ENCODE assay signal across 24 cellular contexts in genomic region chr4:98094118-98094517, GRCh38. TPM values are rescaled to one million over a fixed set of nuclear protein-coding genes. Genes with fewer than 3 reads are reported as not detected.
DNase-seq lines count a peak whose midpoint lies in the region; ATAC-seq, FAIRE-seq and TF ChIP-seq lines count a peak whose summit lies in the region.
"Had no signal": no experiment of that assay in that cellular context is flagged by ENCODE, and none has a peak within 500 bp of the region (broad histone marks: within the 10 kb centered on the region; RNA-seq: fewer than 3 reads in every experiment).

No MANE protein-coding gene starts in this region.

- no peaks in the 10 kb centered on the region for H3K27me3 ChIP-seq in bronchial epithelial cell (ENCODE audit: control insufficient read depth, insufficient read depth, low read length)
- H3K27me3 ChIP-seq in keratinocyte (ENCODE audit: control insufficient read depth, extremely low read depth, insufficient read depth, low read length), result no peaks in the 10 kb centered on the region
- H3K27me3 ChIP-seq in small intestine (ENCODE audit: control insufficient read depth in 2 of 2, insufficient read depth in 2 of 2, low read length in 2 of 2), result no peaks in the 10 kb centered on the region
- H3K27me3 ChIP-seq: BLaER1 had no signal

- intact Hi-C loops in mucosa of descending colon (cut with DNase I, micrococcal nuclease), result no loop called here

- H3K9me1 ChIP-seq in keratinocyte (ENCODE audit: control insufficient read depth, extremely low read depth, insufficient read depth, low read length), result no peaks in the 10 kb centered on the region

- H3K27ac ChIP-seq in keratinocyte (ENCODE audit: control insufficient read depth, insufficient read depth, low read length) (no peak overlapping the region), small intestine (ENCODE audit: low read depth in 1 of 2, low read length in 1 of 2) (no peak overlapping the region)
- H3K27ac ChIP-seq: BLaER1 had no signal

- H3K36me3 ChIP-seq in bronchial epithelial cell (ENCODE audit: control insufficient read depth, insufficient read depth, low read length) (no peaks in the 10 kb centered on the region), keratinocyte (ENCODE audit: control insufficient read depth in 2 of 2, extremely low read depth in 1 of 2, insufficient read depth in 2 of 2, low read length in 2 of 2) (no peaks in the 10 kb centered on the region), small intestine (ENCODE audit: control insufficient read depth in 2 of 2, insufficient read depth in 2 of 2, low read length in 2 of 2) (no peaks in the 10 kb centered on the region), mucosa of descending colon (ENCODE audit: low read depth) (no peaks in the 10 kb centered on the region)
- H3K36me3 ChIP-seq: BLaER1 had no signal

- H3K4me1 ChIP-seq in keratinocyte (ENCODE audit: control insufficient read depth, extremely low read depth, insufficient read depth, low read length) (peaks cover 13% of the 10 kb centered on the region), small intestine (ENCODE audit: control insufficient read depth in 2 of 2, insufficient read depth in 1 of 2, low read depth in 1 of 2, low read length in 1 of 2) (no peaks in the 10 kb centered on the region), mucosa of descending colon (ENCODE audit: low read depth) (no peaks in the 10 kb centered on the region)
- H3K4me1 ChIP-seq: BLaER1, Caco-2 had no signal

- TF ChIP-seq CTCF in bronchial epithelial cell (IDR thresholded peaks at IDR 0.05; ENCODE audit: insufficient read depth, low read length, severe bottlenecking), result no peak
- TF ChIP-seq CTCF in keratinocyte (optimal IDR thresholded peaks at IDR 0.05 in 1 of 3, IDR thresholded peaks at IDR 0.05 in 1 of 3, conservative IDR thresholded peaks at IDR 0.05 in 1 of 3; ENCODE audit: extremely low read depth in 1 of 3, insufficient read depth in 2 of 3, low read length in 3 of 3), result no peak
- TF ChIP-seq CTCF in mucosa of descending colon (IDR thresholded peaks at IDR 0.05), result no peak

- H3K79me2 ChIP-seq in keratinocyte (ENCODE audit: control insufficient read depth, insufficient read depth, low read length), result no peaks in the 10 kb centered on the region

- peak overlapping the region; percentile 77 for H2AFZ ChIP-seq in keratinocyte (ENCODE audit: control insufficient read depth, low read length)

- peak overlapping the region; percentile 20 for H3K4me2 ChIP-seq in keratinocyte (ENCODE audit: control insufficient read depth, extremely low read depth, insufficient read depth, low read depth, low read length)
- H3K4me2 ChIP-seq: BLaER1 had no signal

- no peak overlapping the region for H3K4me3 ChIP-seq in bronchial epithelial cell (ENCODE audit: low read depth, low read length)
- H3K4me3 ChIP-seq in keratinocyte (ENCODE audit: control insufficient read depth in 2 of 3, extremely low read depth in 1 of 3, insufficient read depth in 2 of 3, low read depth in 1 of 3, low read length in 3 of 3), result no peak overlapping the region
- H3K4me3 ChIP-seq in small intestine (ENCODE audit: low read depth in 1 of 2, low read length in 2 of 2), result no peak overlapping the region
- no peak overlapping the region for H3K4me3 ChIP-seq in mucosa of descending colon
- H3K4me3 ChIP-seq: BLaER1, GM12878 had no signal

- FAIRE-seq in bronchial epithelial cell (lab: Jason Lieb, UNC) (peak; percentile 62), keratinocyte (lab: Jason Lieb, UNC) (peak; percentile 84), small intestine (lab: Jason Lieb, UNC) (no peak)
- FAIRE-seq: GM12878, H54, RCC 7860 had no signal

- H4K20me1 ChIP-seq in keratinocyte (ENCODE audit: control insufficient read depth, extremely low read depth, insufficient read depth, low read length), result no peaks in the 10 kb centered on the region
- H4K20me1 ChIP-seq: BLaER1 had no signal

- no peak overlapping the region for H3K9ac ChIP-seq in keratinocyte (ENCODE audit: control insufficient read depth, extremely low read depth, insufficient read depth, low read length)
- H3K9ac ChIP-seq: BLaER1 had no signal

- DNase-seq in M059J (ENCODE audit: low read depth) (peak; percentile 42), bronchial epithelial cell (ENCODE audit: low read depth) (peak; percentile 80), keratinocyte (ENCODE audit: low read depth, low spot score) (no peak), small intestine (peak; percentile 65), left lobe of liver (ENCODE audit: low spot score) (no peak), mucosa of descending colon (no peak)
- DNase-seq in activated naive CD4-positive, alpha-beta T cell treated with Interleukin-2 at 50 U/mL for 16 hours, result no peak
- DNase-seq: Caco-2; CD4-positive, alpha-beta T cell; DMS 273 treated with DMSO at 0.1 percent for 48 hours; DMS79 treated with DMSO at 0.1 percent for 48 hours; Kasumi-1; NCI-H1092; NCI-H1436 treated with DMSO at 0.1 percent for 48 hours; NCI-H1930; NCI-H2227 treated with DMSO at 0.1 percent for 48 hours; NCI-H524 treated with DMSO at 0.1 percent for 48 hours; NCI-H82; Right ventricle myocardium superior had no signal

- ATAC-seq in left lobe of liver, result no peak
- no peak for ATAC-seq in mucosa of descending colon
- ATAC-seq: GM12878 had no signal

- 94 to 100% (median 95%) methylated on average over 2 of the region's 2 CpGs for WGBS in small intestine, 3 donors

- dilution Hi-C loops in keratinocyte (cut with MboI; ENCODE audit: extremely low pct_ligation_motif_present, low sequenced_read_pairs), result no loop called here

- H3K9me3 ChIP-seq in keratinocyte (ENCODE audit: control insufficient read depth, low read depth, low read length) (no peaks in the 10 kb centered on the region), small intestine (ENCODE audit: control insufficient read depth, low read depth) (no peaks in the 10 kb centered on the region), mucosa of descending colon (no peaks in the 10 kb centered on the region)
- H3K9me3 ChIP-seq: Caco-2 had no signal

RNA-seq across cellular contexts. Expression of gene STPG2, which starts 49.2 kb away (rescaled TPM):
- total RNA-seq in M059J (2014; rRNA removed; shearing (Covaris generic)), result not detected in 2 replicates
- 0.13 TPM in 1 of 2 replicates, not detected in the other for total RNA-seq in bronchial epithelial cell
- polyA plus RNA-seq in keratinocyte, result 0.07 TPM in 1 of 3 replicates, not detected in the others
- not detected for polyA plus RNA-seq in keratinocyte (2011; ENCODE audit: low read depth)
- 0.04 TPM in 2 replicates for polyA plus RNA-seq in keratinocyte (2011; cell fraction: cytosol; rRNA removed)
- 0.08 and 0.13 TPM in 2 replicates for polyA plus RNA-seq in keratinocyte (2011; cell fraction: nucleus; rRNA removed)
- polyA plus RNA-seq in keratinocyte (2012; ENCODE audit: low replicate concordance), result 0.16 TPM in 1 of 2 replicates, not detected in the other
- polyA minus RNA-seq in keratinocyte, result 0.33 to 0.51 TPM in 2 of 3 replicates, not detected in the other
- not detected for polyA minus RNA-seq in keratinocyte (2011; cell fraction: cytosol; rRNA and poly(A)+ RNA removed)
- 0.32 and 0.39 TPM in 2 replicates for polyA minus RNA-seq in keratinocyte (2011; cell fraction: nucleus; rRNA and poly(A)+ RNA removed)
- polyA plus RNA-seq in small intestine, result under 1 TPM in 1 of 3 donors, not detected in 2; 0.01 TPM
- total RNA-seq in left lobe of liver, result 0.38 TPM
- total RNA-seq in mucosa of descending colon, result 1 to 10 TPM in 1 of 3 donors, under 1 TPM in 2; 0.17 to 1.3 (median 0.41) TPM
- total RNA-seq: Caco-2, OCI-LY7 had no signal

Comparison
In these comparisons a context has a peak if more than half of its experiments do, and no peak if none do; other contexts are left out.
1. DNase-seq: peak in M059J (single experiment), bronchial epithelial cell (single experiment) and small intestine (single experiment); none in keratinocyte (single experiment), left lobe of liver (single experiment), activated naive CD4-positive, alpha-beta T cell treated with Interleukin-2 at 50 U/mL for 16 hours (single experiment) and mucosa of descending colon (0 of 3).